19 cellular contexts compared by ENCODE assay signal in the genomic region with DNA sequence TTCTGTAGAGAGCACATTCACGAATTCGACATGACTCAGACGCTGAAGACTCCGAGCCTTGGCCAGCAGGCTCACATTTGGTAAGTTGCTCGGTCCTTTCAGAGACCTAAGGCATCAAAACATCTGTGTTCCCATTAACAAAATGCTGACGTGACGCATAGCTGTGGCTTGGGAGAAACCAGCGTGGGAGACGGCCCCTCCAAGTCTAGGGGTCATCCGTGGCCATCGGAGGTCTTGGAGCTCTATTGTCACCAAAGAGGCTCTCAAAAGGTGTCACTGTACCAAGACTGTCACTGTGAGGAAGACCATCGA. TPM values are rescaled to one million over a fixed set of nuclear protein-coding genes. Genes with fewer than 3 reads are reported as not detected.
DNase-seq lines count a peak whose midpoint lies in the region; ATAC-seq, FAIRE-seq and TF ChIP-seq lines count a peak whose summit lies in the region.
"Had no signal": no experiment of that assay in that cellular context is flagged by ENCODE, and none has a peak within 500 bp of the region (broad histone marks: within the 10 kb centered on the region; RNA-seq: fewer than 3 reads in every experiment).

No MANE protein-coding gene starts in this region.

- no peak overlapping the region for H2AFZ ChIP-seq in ACC112 (ENCODE audit: low read length, unreplicated experiment)

- peaks cover 4% of the 10 kb centered on the region for H3K27me3 Mint-ChIP-seq in endodermal cell (ENCODE audit: insufficient read depth)

- DNase-seq in EL (peak; percentile 64), endodermal cell (peak; percentile 24), posterior vena cava (ENCODE audit: low spot score) (peak; percentile 70), kidney (no peak), SK-N-DZ (ENCODE audit: low spot score) (no peak)
- DNase-seq: activated naive CD4-positive, alpha-beta T cell treated with anti-CD3 and anti-CD28 coated beads for 36 hours; BE2C; DMS 273 treated with DMSO at 0.1 percent for 48 hours; NCI-H1105 treated with DMSO at 0.1 percent for 48 hours; NCI-H82; PC-3; T1000 had no signal

- H3K27ac Mint-ChIP-seq in endodermal cell, result no peak overlapping the region
- H3K27ac Mint-ChIP-seq: activated naive CD4-positive, alpha-beta T cell treated with anti-CD3 and anti-CD28 coated beads for 36 hours had no signal

- 0 out of 2 replicates have a peak, but pooled peaks cover 6% of the 10 kb centered on the region for H3K36me3 ChIP-seq in ACC112 (ENCODE audit: insufficient read depth, low read length)
- no peaks in the 10 kb centered on the region for H3K36me3 ChIP-seq in endodermal cell (ENCODE audit: control insufficient read depth, insufficient read depth, low read length)
- H3K36me3 ChIP-seq in kidney (ENCODE audit: control insufficient read depth in 1 of 2, insufficient read depth in 2 of 2, low read length in 2 of 2), result no peaks in the 10 kb centered on the region
- H3K36me3 ChIP-seq: BE2C had no signal

- no peaks in the 10 kb centered on the region for H3K4me1 Mint-ChIP-seq in endodermal cell

- TF ChIP-seq CTCF in endodermal cell (conservative IDR thresholded peaks at IDR 0.05) (no peak), kidney (IDR thresholded peaks at IDR 0.05; ENCODE audit: borderline replicate concordance, extremely low read depth, insufficient read depth) (no peak)

- 94 to 96% methylated on average over 12 of the region's 12 CpGs for WGBS in endodermal cell (ENCODE audit: insufficient coverage in 1 of 2, insufficient read length in 1 of 2), 2 experiments

- no peak for ATAC-seq in HG03354 (IDR thresholded peaks at IDR 0.05; ENCODE audit: poor library complexity, severe bottlenecking, unreplicated experiment)
- ATAC-seq in GM18907 (IDR thresholded peaks at IDR 0.05; ENCODE audit: unreplicated experiment), result no peak
- ATAC-seq: PC-3 had no signal

- H3K4me3 ChIP-seq in ACC112 (ENCODE audit: low read depth, low read length) (no peak overlapping the region), endodermal cell (ENCODE audit: low read length) (no peak overlapping the region), kidney (ENCODE audit: low read length in 2 of 2) (no peak overlapping the region)

- H3K36me3 Mint-ChIP-seq in endodermal cell (ENCODE audit: low read depth), result no peaks in the 10 kb centered on the region

- FAIRE-seq in kidney (lab: Jason Lieb, UNC), result no peak
- FAIRE-seq: endometrium had no signal

- H3K4me3 Mint-ChIP-seq in endodermal cell, result no peak overlapping the region
- H3K4me3 Mint-ChIP-seq: activated naive CD4-positive, alpha-beta T cell treated with anti-CD3 and anti-CD28 coated beads for 36 hours had no signal

- H3K79me2 ChIP-seq in ACC112 (ENCODE audit: control insufficient read depth, insufficient read depth, low read length, unreplicated experiment), result peaks cover 8% of the 10 kb centered on the region

- peak overlapping the region; percentile 63 for H3K27ac ChIP-seq in ACC112 (ENCODE audit: low read depth, low read length)
- no peak overlapping the region for H3K27ac ChIP-seq in endodermal cell (ENCODE audit: low read depth, low read length)
- no peak overlapping the region for H3K27ac ChIP-seq in kidney (ENCODE audit: low read depth in 2 of 2, low read length in 2 of 2)
- H3K27ac ChIP-seq: KMS-11 had no signal

- no peaks in the 10 kb centered on the region for H3K9me3 Mint-ChIP-seq in endodermal cell
- H3K9me3 Mint-ChIP-seq: activated naive CD4-positive, alpha-beta T cell treated with anti-CD3 and anti-CD28 coated beads for 36 hours had no signal

- H3K9ac ChIP-seq in endodermal cell (ENCODE audit: extremely low read depth, low read length, poor library complexity, severe bottlenecking), result no peak overlapping the region
- H3K9ac ChIP-seq in kidney (ENCODE audit: low read length in 2 of 2), result no peak overlapping the region
- H3K9ac ChIP-seq: KMS-11 had no signal

- intact Hi-C loops in posterior vena cava (cut with DNase I) (loop anchor here in 1 of 2 donors (1.0 kb wide), 1 partner anchor 13 kb away; no protein-coding TSS in a partner anchor), kidney (cut with DNase I) (no loop called here)

- no peaks in the 10 kb centered on the region for H3K9me3 ChIP-seq in endodermal cell (ENCODE audit: control insufficient read depth, low read length)
- no peaks in the 10 kb centered on the region for H3K9me3 ChIP-seq in kidney (ENCODE audit: control insufficient read depth in 1 of 2, low read length in 2 of 2)
- H3K9me3 ChIP-seq: BE2C had no signal

- no peaks in the 10 kb centered on the region for H3K27me3 ChIP-seq in ACC112 (ENCODE audit: insufficient read depth, low read length)
- H3K27me3 ChIP-seq in endodermal cell (ENCODE audit: control insufficient read depth, insufficient read depth, low read length, poor library complexity, severe bottlenecking), result no peaks in the 10 kb centered on the region
- H3K27me3 ChIP-seq: BE2C had no signal

- peaks cover 44% of the 10 kb centered on the region for H3K4me1 ChIP-seq in ACC112 (ENCODE audit: control insufficient read depth, insufficient read depth, low read length, unreplicated experiment)
- H3K4me1 ChIP-seq in endodermal cell (ENCODE audit: control insufficient read depth, insufficient read depth, low read length), result no peaks in the 10 kb centered on the region
- no peaks in the 10 kb centered on the region for H3K4me1 ChIP-seq in kidney (ENCODE audit: control insufficient read depth in 1 of 2, insufficient read depth in 1 of 2, low read depth in 1 of 2, low read length in 2 of 2)
- H3K4me1 ChIP-seq: BE2C had no signal

RNA-seq across cellular contexts. Expression of gene FBLN7, which starts 14.9 kb away (rescaled TPM):
- total RNA-seq in endodermal cell, result 1 to 10 TPM; 4.0 to 8.7 TPM
- polyA plus RNA-seq in endodermal cell (2013, experiment 1 of 2), result 16.0 TPM
- polyA plus RNA-seq in endodermal cell (2013, experiment 2 of 2), result 13.9 TPM
- 10 to 100 TPM; 14.6 to 15.4 TPM for total RNA-seq in posterior vena cava
- 4.6 TPM for total RNA-seq in kidney
- 0.71 TPM for polyA plus RNA-seq in kidney (ENCODE audit: insufficient read depth, low read depth, low replicate concordance)
- 1.8 and 2.5 TPM in 2 replicates for polyA plus RNA-seq in SK-N-DZ (2014; cell fraction: cytosol; rRNA removed)
- 1.7 and 3.7 TPM in 2 replicates for polyA plus RNA-seq in SK-N-DZ (2014; cell fraction: nucleus; rRNA removed)
- total RNA-seq: H4, SK-MEL-5 had no signal

Comparison
In these comparisons a context has a peak if more than half of its experiments do, and no peak if none do; other contexts are left out.
1. DNase-seq: peak in EL (single experiment), endodermal cell (single experiment) and posterior vena cava (single experiment); none in kidney (single experiment) and SK-N-DZ (single experiment).